Comparison of ENCODE assay signal across 31 cellular contexts in the genomic region with DNA sequence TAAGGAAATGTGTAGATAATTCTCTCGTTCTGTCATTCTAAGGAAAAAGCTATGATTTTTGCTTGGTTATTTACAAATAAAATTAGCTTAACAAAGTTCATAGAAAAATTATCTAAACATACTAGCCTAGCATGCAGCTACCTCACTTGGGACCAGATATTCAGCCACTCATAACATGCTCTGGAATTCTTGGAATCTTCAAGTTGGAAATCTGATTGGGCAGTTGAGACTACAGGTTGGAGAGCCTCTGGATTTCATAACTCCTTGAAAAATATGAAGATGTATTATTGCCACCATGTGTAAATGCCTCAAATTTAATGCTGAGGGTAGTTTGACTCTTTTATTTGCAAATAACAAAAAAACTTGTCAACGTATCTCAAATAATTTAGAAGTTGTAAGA.
"Had no signal": no experiment of that assay in that cellular context is flagged by ENCODE, and none has a peak within 500 bp of the region (broad histone marks: within the 10 kb centered on the region; RNA-seq: fewer than 3 reads in every experiment).

No MANE protein-coding gene starts in this region.

- H3K4me1 Mint-ChIP-seq: activated CD4-positive, alpha-beta T cell treated with anti-CD3 and anti-CD28 coated beads for 36 hours; activated CD4-positive, alpha-beta T cell treated with anti-CD3 and anti-CD28 coated beads, Interleukin-2, amount 10 ng/mL, durations not matched to agents 7 days and 5 days; central memory CD8-positive, alpha-beta T cell; WTC11 had no signal

- H3K9me2 ChIP-seq: SK-N-SH had no signal

- H3K4me2 ChIP-seq: SK-N-SH had no signal

- H3K36me3 ChIP-seq: adrenal gland, brain microvascular endothelial cell, SJSA1 had no signal

- ATAC-seq: activated CD4-positive, alpha-beta T cell treated with anti-CD3 and anti-CD28 coated beads for 36 hours; activated CD4-positive, CD25-positive, alpha-beta regulatory T cell treated with anti-CD3 and anti-CD28 coated beads, Interleukin-2, amount 50 U/mL, for 24 hours; activated CD8-positive, alpha-beta T cell treated with anti-CD3 and anti-CD28 coated beads, Interleukin-2, amount 10 ng/mL, durations not matched to agents 7 days and 5 days; activated naive CD4-positive, alpha-beta T cell treated with anti-CD3 and anti-CD28 coated beads, Interleukin-2, amount 50 U/mL, for 72 hours; activated T-cell treated with anti-CD3 and anti-CD28 coated beads, Interleukin-2, amount 50 U/mL, for 4 hours; Panc1; WTC11 had no signal

- H3K36me3 Mint-ChIP-seq: activated naive CD4-positive, alpha-beta T cell treated with anti-CD3 and anti-CD28 coated beads, Interleukin-2, amount 50 U/mL, for 72 hours had no signal

- H3K27ac Mint-ChIP-seq: activated CD4-positive, alpha-beta T cell treated with anti-CD3 and anti-CD28 coated beads for 36 hours; activated CD4-positive, alpha-beta T cell treated with anti-CD3 and anti-CD28 coated beads, Interleukin-2, amount 10 ng/mL, durations not matched to agents 7 days and 5 days; activated CD8-positive, alpha-beta T cell treated with anti-CD3 and anti-CD28 coated beads, Interleukin-2, amount 10 ng/mL, durations not matched to agents 7 days and 5 days; activated naive CD4-positive, alpha-beta T cell treated with anti-CD3 and anti-CD28 coated beads for 36 hours; activated naive CD4-positive, alpha-beta T cell treated with anti-CD3 and anti-CD28 coated beads, Interleukin-2, amount 50 U/mL, for 72 hours; activated T-helper 1 cell treated with anti-CD3 and anti-CD28 coated beads, Interleukin-12 subunit alpha, Interleukin-12 subunit beta, Interleukin-2, Interleukin-4 antibody, amounts not matched to agents 30 ng/mL and 10 ng/mL and 1 ng/mL, durations not matched to agents 14 hours and 24 hours and 36 hours; T-helper 1 cell treated with Interleukin-12 subunit alpha and Interleukin-12 subunit beta and Interleukin-4 antibody, amounts not matched to agents 30 μg/mL and 1 μg/mL, for 36 hours; T-helper 2 cell treated with Interferon-gamma antibody and Interleukin-4, amounts not matched to agents 5 μg/mL and 100 μg/mL, for 36 hours; WTC11 had no signal

- H3K4me1 ChIP-seq: adrenal gland, SJSA1 had no signal

- H3K9me3 Mint-ChIP-seq: activated CD4-positive, alpha-beta T cell treated with anti-CD3 and anti-CD28 coated beads, Interleukin-2, amount 10 ng/mL, durations not matched to agents 7 days and 5 days; activated naive CD4-positive, alpha-beta T cell treated with anti-CD3 and anti-CD28 coated beads for 36 hours; activated T-cell treated with anti-CD3 and anti-CD28 coated beads, Interleukin-2, amount 50 U/mL, for 4 hours; activated T-helper 1 cell treated with anti-CD3 and anti-CD28 coated beads, Interleukin-12 subunit alpha, Interleukin-12 subunit beta, Interleukin-2, Interleukin-4 antibody, amounts not matched to agents 30 ng/mL and 10 ng/mL and 1 ng/mL, durations not matched to agents 14 hours and 24 hours and 36 hours; central memory CD8-positive, alpha-beta T cell; T-helper 1 cell treated with Interleukin-12 subunit alpha and Interleukin-12 subunit beta and Interleukin-4 antibody, amounts not matched to agents 30 μg/mL and 1 μg/mL, for 36 hours; T-helper 2 cell treated with Interferon-gamma antibody and Interleukin-4, amounts not matched to agents 5 μg/mL and 100 μg/mL, for 36 hours had no signal

- DNase-seq: activated CD4-positive, alpha-beta T cell treated with anti-CD3 and anti-CD28 coated beads for 36 hours; activated CD4-positive, alpha-beta T cell treated with anti-CD3 and anti-CD28 coated beads, Interleukin-2, amount 10 ng/mL, durations not matched to agents 7 days and 5 days; activated CD4-positive, alpha-beta T cell treated with anti-CD3 and anti-CD28 coated beads, Interleukin-2, amount 50 U/mL, for 48 hours; activated CD8-positive, alpha-beta T cell treated with anti-CD3 and anti-CD28 coated beads, Interleukin-2, amount 10 ng/mL, durations not matched to agents 7 days and 5 days; activated gamma-delta T cell treated with Interleukin-2 at 50 U/mL for 16 hours; activated naive CD4-positive, alpha-beta T cell treated with anti-CD3 and anti-CD28 coated beads for 36 hours; activated T-cell treated with anti-CD3 and anti-CD28 coated beads, Interleukin-2, amount 50 U/mL, for 4 hours; adrenal gland; aorta; brain microvascular endothelial cell; Karpas-422; KBM-7; NCI-H1105; NCI-H1417 treated with DMSO at 0.1 percent for 48 hours; NCI-H187 treated with DMSO at 0.1 percent for 48 hours; NCI-H2081; NCI-H2171 treated with DMSO at 0.1 percent for 48 hours; NCI-H345; NCI-H524 treated with DMSO at 0.1 percent for 48 hours; RPMI8226; SHP77 treated with DMSO at 0.1 percent for 48 hours; SK-N-SH had no signal

- H3K9ac ChIP-seq: SK-N-SH had no signal

- H3K4me3 Mint-ChIP-seq: activated CD4-positive, alpha-beta T cell treated with anti-CD3 and anti-CD28 coated beads for 36 hours; activated CD4-positive, alpha-beta T cell treated with anti-CD3 and anti-CD28 coated beads, Interleukin-2, amount 10 ng/mL, durations not matched to agents 7 days and 5 days; activated CD8-positive, alpha-beta T cell treated with anti-CD3 and anti-CD28 coated beads, Interleukin-2, amount 10 ng/mL, durations not matched to agents 7 days and 5 days; activated naive CD4-positive, alpha-beta T cell treated with anti-CD3 and anti-CD28 coated beads for 36 hours; activated T-cell treated with anti-CD3 and anti-CD28 coated beads, Interleukin-2, amount 50 U/mL, for 4 hours; activated T-helper 1 cell treated with anti-CD3 and anti-CD28 coated beads, Interleukin-12 subunit alpha, Interleukin-12 subunit beta, Interleukin-2, Interleukin-4 antibody, amounts not matched to agents 30 ng/mL and 10 ng/mL and 1 ng/mL, durations not matched to agents 14 hours and 24 hours and 36 hours; central memory CD8-positive, alpha-beta T cell; T-helper 1 cell treated with Interleukin-12 subunit alpha and Interleukin-12 subunit beta and Interleukin-4 antibody, amounts not matched to agents 30 μg/mL and 1 μg/mL, for 36 hours; T-helper 2 cell treated with Interferon-gamma antibody and Interleukin-4, amounts not matched to agents 5 μg/mL and 100 μg/mL, for 36 hours; WTC11 had no signal

- H3K9me3 ChIP-seq: adrenal gland, SJSA1, SK-N-SH had no signal

- H3K27ac ChIP-seq: adrenal gland, brain microvascular endothelial cell, SJSA1 had no signal

- H3K27me3 Mint-ChIP-seq: activated CD4-positive, alpha-beta T cell treated with anti-CD3 and anti-CD28 coated beads for 36 hours; activated CD4-positive, alpha-beta T cell treated with anti-CD3 and anti-CD28 coated beads, Interleukin-2, amount 10 ng/mL, durations not matched to agents 7 days and 5 days; central memory CD8-positive, alpha-beta T cell had no signal

- H3K27me3 ChIP-seq: adrenal gland, brain microvascular endothelial cell, SJSA1 had no signal

- H3K4me3 ChIP-seq: adrenal gland, SJSA1 had no signal
